In the genomic region with DNA sequence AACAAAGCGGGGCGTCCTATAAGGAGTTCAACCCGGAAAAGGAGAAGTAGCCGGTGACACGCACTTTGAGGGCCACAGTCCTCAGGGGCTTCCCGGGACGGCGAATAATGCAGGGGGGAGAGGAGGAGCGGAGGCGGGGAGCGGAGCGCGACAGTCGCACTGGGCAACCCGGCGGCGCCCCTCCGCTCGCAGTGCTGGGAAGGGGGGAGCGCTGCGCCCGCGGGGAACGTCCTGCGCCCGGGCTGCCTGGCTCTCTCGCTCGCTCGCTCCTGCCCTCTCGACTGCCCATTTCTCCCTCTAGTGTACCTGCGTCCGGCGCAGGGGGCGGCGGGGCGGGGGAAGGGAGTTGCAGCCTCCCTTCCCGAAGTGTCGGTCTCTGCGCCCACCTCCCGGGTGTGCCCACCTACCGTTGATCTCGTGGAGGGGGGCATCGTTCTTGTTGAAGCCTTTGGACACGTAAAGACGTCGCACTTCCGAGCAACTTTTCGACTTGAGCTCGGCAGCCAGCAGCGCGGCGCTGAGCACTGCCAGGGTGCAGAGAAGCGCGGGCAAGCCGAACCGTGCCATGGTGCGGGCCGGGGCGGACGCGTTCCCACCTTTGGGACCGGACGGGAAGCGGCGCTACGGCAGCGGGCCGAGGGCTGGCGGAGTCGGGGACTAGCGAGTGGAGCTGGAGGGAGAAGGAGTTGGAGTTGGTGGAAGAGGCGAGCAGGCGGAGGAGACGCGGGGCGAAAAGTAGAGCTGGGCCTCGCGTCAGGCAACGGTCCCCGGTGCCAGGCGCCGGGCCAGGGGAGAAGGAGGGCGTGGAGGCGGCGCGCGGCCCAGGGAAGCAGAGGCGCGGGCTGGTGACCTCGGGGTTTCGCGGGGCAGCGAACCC, we compare ENCODE assay signal across 8 cellular contexts. TPM values are rescaled to one million over a fixed set of nuclear protein-coding genes. Genes with fewer than 3 reads are reported as not detected.
DNase-seq lines count a peak whose midpoint lies in the region; ATAC-seq and TF ChIP-seq lines count a peak whose summit lies in the region.

No MANE protein-coding gene starts in this region.

- TF ChIP-seq CTCF in gastroesophageal sphincter (IDR thresholded peaks at IDR 0.05), result no peak
- no peak for TF ChIP-seq CTCF in parathyroid adenoma (IDR thresholded peaks at IDR 0.05)

- TF ChIP-seq POLR2A in gastroesophageal sphincter (IDR thresholded peaks at IDR 0.05), result no peak

- no peaks in the 10 kb centered on the region for H3K79me2 ChIP-seq in parathyroid adenoma

- H3K27me3 ChIP-seq in SJCRH30 (no peaks in the 10 kb centered on the region), gastroesophageal sphincter (no peaks in the 10 kb centered on the region), parathyroid adenoma (ENCODE audit: control insufficient read depth, insufficient read depth, low read length) (no peaks in the 10 kb centered on the region)

- H3K4me3 ChIP-seq in SJCRH30, result peak overlapping the region; percentile 83
- peak overlapping the region; percentile 77 to 94 for H3K4me3 ChIP-seq in gastroesophageal sphincter
- H3K4me3 ChIP-seq in parathyroid adenoma (ENCODE audit: low read depth, low read length), result peak overlapping the region; percentile 54

- peaks cover 9% of the 10 kb centered on the region for H3K4me1 ChIP-seq in SJCRH30
- H3K4me1 ChIP-seq in gastroesophageal sphincter, result peaks cover 0 to 35% (median 0%) of the 10 kb centered on the region in 3 donors
- H3K4me1 ChIP-seq in parathyroid adenoma, result no peaks in the 10 kb centered on the region

- H3K9me3 ChIP-seq in SJCRH30 (replicated peaks) (no peaks in the 10 kb centered on the region), gastroesophageal sphincter (no peaks in the 10 kb centered on the region), parathyroid adenoma (ENCODE audit: control insufficient read depth, low read length) (no peaks in the 10 kb centered on the region)

- H3K36me3 ChIP-seq in SJCRH30, result no peaks in the 10 kb centered on the region
- no peaks in the 10 kb centered on the region for H3K36me3 ChIP-seq in gastroesophageal sphincter
- no peaks in the 10 kb centered on the region for H3K36me3 ChIP-seq in parathyroid adenoma (ENCODE audit: control insufficient read depth, insufficient read depth, low read length)

- no peak overlapping the region for H3K9ac ChIP-seq in parathyroid adenoma

- H3K4me2 ChIP-seq in parathyroid adenoma (ENCODE audit: low read length), result peak overlapping the region; percentile 79

- no CpG with 5 or more reads among the region's 93 CpGs for WGBS in gastroesophageal sphincter (ENCODE audit: low coverage in 1 of 2), 2 donors

- peak; percentile 25 for ATAC-seq in gastroesophageal sphincter

- TF ChIP-seq EP300 in gastroesophageal sphincter (IDR thresholded peaks at IDR 0.05), result no peak

- H3K27ac ChIP-seq in SJCRH30, result peak overlapping the region; percentile 60; the same call in 1 of the 2 replicates
- H3K27ac ChIP-seq in gastroesophageal sphincter, result peak overlapping the region; percentile 88 to 91 (median 90)
- H3K27ac ChIP-seq in parathyroid adenoma, result no peak overlapping the region

- DNase-seq in NCI-H1417 (lab: John Stamatoyannopoulos, UW) (peak in 2 of 3 experiments; percentile 23 to 45), NCI-H1417 treated with DMSO at 0.1 percent for 48 hours (lab: John Stamatoyannopoulos, UW) (no peak), SJCRH30 (peak; percentile 21 to 39), NCI-H2227 treated with DMSO at 0.1 percent for 48 hours (lab: John Stamatoyannopoulos, UW) (no peak), EL (no peak), Ammon's horn (ENCODE audit: low spot score) (no peak)

- peak overlapping the region; percentile 66 for H2AFZ ChIP-seq in parathyroid adenoma

RNA-seq across cellular contexts. Expression of gene GPC4, which starts 0.7 kb away (rescaled TPM):
- total RNA-seq in SJCRH30 (2014; rRNA removed; shearing (Covaris generic)), result 7.6 and 7.9 TPM in 2 replicates
- 10 to 100 TPM; 62.7 to 97.1 (median 67.9) TPM for total RNA-seq in gastroesophageal sphincter

Comparison
In these comparisons a context has a peak if more than half of its experiments do, and no peak if none do; other contexts are left out.
1. DNase-seq: peak in NCI-H1417 (2 of 3) and SJCRH30 (2 of 2); none in NCI-H1417 treated with DMSO at 0.1 percent for 48 hours (single experiment), NCI-H2227 treated with DMSO at 0.1 percent for 48 hours (single experiment), EL (single experiment) and Ammon's horn (single experiment).
2. Peak in every context shown above with its lines, with median percentiles within 50 percentile points of each other: H3K4me3 ChIP-seq.